ENCODE assay signal across 8 cellular contexts in genomic region chr4:41142946-41143720, GRCh38.
A peak's percentile ranks its signal among the peaks of the same experiment; 100 is the strongest.
DNase-seq lines count a peak whose midpoint lies in the region; ATAC-seq and TF ChIP-seq lines count a peak whose summit lies in the region.
"Had no signal": no experiment of that assay in that cellular context is flagged by ENCODE, and none has a peak within 500 bp of the region (broad histone marks: within the 10 kb centered on the region; RNA-seq: fewer than 3 reads in every experiment).

No MANE protein-coding gene starts in this region.

- H3K27me3 ChIP-seq in MG63 (no peaks in the 10 kb centered on the region), endodermal cell (ENCODE audit: control insufficient read depth, insufficient read depth, low read length, poor library complexity, severe bottlenecking) (no peaks in the 10 kb centered on the region), WERI-Rb-1 (ENCODE audit: insufficient read depth, low read depth, severe bottlenecking) (no peaks in the 10 kb centered on the region)

- CTCF ChIA-PET in activated CD8-positive, alpha-beta T cell treated with anti-CD3 and anti-CD28 coated beads, Interleukin-2, amount 10 ng/mL, durations not matched to agents 7 days and 5 days (lab: Charles Lee): no interaction called here

- DNase-seq in MG63 (peak; percentile 68), endodermal cell (no peak), WERI-Rb-1 (no peak)
- DNase-seq in activated CD8-positive, alpha-beta T cell treated with anti-CD3 and anti-CD28 coated beads, Interleukin-2, amount 10 ng/mL, durations not matched to agents 7 days and 5 days: no peak
- DNase-seq: NCI-H1105 had no signal

- no peak overlapping the region for H3K27ac ChIP-seq in endodermal cell (ENCODE audit: low read depth, low read length)
- peak overlapping the region; percentile 87 for H3K27ac ChIP-seq in mesodermal cell (ENCODE audit: low read depth, low read length, severe bottlenecking)
- H3K27ac ChIP-seq in urinary bladder (ENCODE audit: low read depth): peak overlapping the region; percentile 31
- H3K27ac ChIP-seq in WERI-Rb-1: no peak overlapping the region

- POLR2A ChIA-PET in activated CD8-positive, alpha-beta T cell treated with anti-CD3 and anti-CD28 coated beads, Interleukin-2, amount 10 ng/mL, durations not matched to agents 7 days and 5 days (lab: Charles Lee): no interaction called here

- H3K4me1 ChIP-seq in endodermal cell (ENCODE audit: control insufficient read depth, insufficient read depth, low read length) (peaks cover 23% of the 10 kb centered on the region), mesodermal cell (ENCODE audit: control insufficient read depth, insufficient read depth, low read length, poor library complexity, severe bottlenecking) (peaks cover 40% of the 10 kb centered on the region), urinary bladder (ENCODE audit: insufficient read depth) (peaks cover 1% of the 10 kb centered on the region)

- H3K27me3 Mint-ChIP-seq in endodermal cell (ENCODE audit: insufficient read depth): no peaks in the 10 kb centered on the region
- H3K27me3 Mint-ChIP-seq in activated CD8-positive, alpha-beta T cell treated with anti-CD3 and anti-CD28 coated beads, Interleukin-2, amount 10 ng/mL, durations not matched to agents 7 days and 5 days (ENCODE audit: low read depth): peaks cover 3% of the 10 kb centered on the region

- 89 to 91% methylated on average over 3 to 7 of the region's 7 CpGs for WGBS in endodermal cell (ENCODE audit: insufficient coverage in 1 of 2, insufficient read length in 1 of 2), 2 experiments
- 87 to 91% methylated on average over 1 to 4 of the region's 7 CpGs for WGBS in mesodermal cell (ENCODE audit: insufficient coverage in 2 of 2), 2 experiments
- 28% methylated on average over 7 of the region's 7 CpGs for WGBS in urinary bladder

- H3K4me1 Mint-ChIP-seq in endodermal cell: peaks cover 44% of the 10 kb centered on the region
- H3K4me1 Mint-ChIP-seq in activated CD8-positive, alpha-beta T cell treated with anti-CD3 and anti-CD28 coated beads, Interleukin-2, amount 10 ng/mL, durations not matched to agents 7 days and 5 days (ENCODE audit: low read depth): no peaks in the 10 kb centered on the region

- H3K9me3 Mint-ChIP-seq in endodermal cell: no peaks in the 10 kb centered on the region
- no peaks in the 10 kb centered on the region for H3K9me3 Mint-ChIP-seq in activated CD8-positive, alpha-beta T cell treated with anti-CD3 and anti-CD28 coated beads, Interleukin-2, amount 10 ng/mL, durations not matched to agents 7 days and 5 days (ENCODE audit: insufficient read depth)

- peaks cover 18% of the 10 kb centered on the region for H3K36me3 Mint-ChIP-seq in endodermal cell (ENCODE audit: low read depth)
- no peaks in the 10 kb centered on the region for H3K36me3 Mint-ChIP-seq in activated CD8-positive, alpha-beta T cell treated with anti-CD3 and anti-CD28 coated beads, Interleukin-2, amount 10 ng/mL, durations not matched to agents 7 days and 5 days (ENCODE audit: low read depth)

- peaks cover 6% of the 10 kb centered on the region; the same call in 1 of the 2 replicates for H3K9me3 ChIP-seq in MG63
- peaks cover 7% of the 10 kb centered on the region for H3K9me3 ChIP-seq in endodermal cell (ENCODE audit: control insufficient read depth, low read length)
- H3K9me3 ChIP-seq in mesodermal cell (ENCODE audit: control insufficient read depth, low read length): no peaks in the 10 kb centered on the region
- no peaks in the 10 kb centered on the region for H3K9me3 ChIP-seq in WERI-Rb-1 (ENCODE audit: severe bottlenecking)

- H3K36me3 ChIP-seq in MG63 (peaks cover 10% of the 10 kb centered on the region), endodermal cell (ENCODE audit: control insufficient read depth, insufficient read depth, low read length) (peaks cover 7% of the 10 kb centered on the region), mesodermal cell (ENCODE audit: control insufficient read depth, insufficient read depth, low read length) (no peaks in the 10 kb centered on the region), urinary bladder (ENCODE audit: insufficient read depth) (no peaks in the 10 kb centered on the region), WERI-Rb-1 (no peaks in the 10 kb centered on the region)

- no peak for TF ChIP-seq CTCF in endodermal cell (conservative IDR thresholded peaks at IDR 0.05)
- TF ChIP-seq CTCF in WERI-Rb-1 (IDR thresholded peaks at IDR 0.05; ENCODE audit: low read depth, low read length): no peak

- ATAC-seq in activated CD8-positive, alpha-beta T cell treated with anti-CD3 and anti-CD28 coated beads, Interleukin-2, amount 10 ng/mL, durations not matched to agents 7 days and 5 days: no peak
- no peak for ATAC-seq in HG03025 (IDR thresholded peaks at IDR 0.05; ENCODE audit: low FRiP score, unreplicated experiment)

- H3K4me3 Mint-ChIP-seq in endodermal cell: no peak overlapping the region
- H3K4me3 Mint-ChIP-seq in activated CD8-positive, alpha-beta T cell treated with anti-CD3 and anti-CD28 coated beads, Interleukin-2, amount 10 ng/mL, durations not matched to agents 7 days and 5 days: no peak overlapping the region

- H3K9ac ChIP-seq in endodermal cell (ENCODE audit: extremely low read depth, low read length, poor library complexity, severe bottlenecking): no peak overlapping the region

- H3K27ac Mint-ChIP-seq in endodermal cell: peak overlapping the region; percentile 8
- no peak overlapping the region for H3K27ac Mint-ChIP-seq in activated CD8-positive, alpha-beta T cell treated with anti-CD3 and anti-CD28 coated beads, Interleukin-2, amount 10 ng/mL, durations not matched to agents 7 days and 5 days

- H3K4me3 ChIP-seq in MG63 (no peak overlapping the region), endodermal cell (ENCODE audit: low read length) (no peak overlapping the region), mesodermal cell (ENCODE audit: extremely low read depth, insufficient read depth, low read length, poor library complexity, severe bottlenecking) (no peak overlapping the region), urinary bladder (ENCODE audit: low read depth, low read length) (no peak overlapping the region), WERI-Rb-1 (ENCODE audit: low read depth, low read length) (no peak overlapping the region)

Comparison
In these comparisons a context has a peak if more than half of its experiments do, and no peak if none do; other contexts are left out.
1. H3K27ac ChIP-seq: peak in mesodermal cell (single experiment) and urinary bladder (single experiment); none in endodermal cell (single experiment) and WERI-Rb-1 (single experiment).